ENCODE assay signal across 1 cellular context in the genomic region with DNA sequence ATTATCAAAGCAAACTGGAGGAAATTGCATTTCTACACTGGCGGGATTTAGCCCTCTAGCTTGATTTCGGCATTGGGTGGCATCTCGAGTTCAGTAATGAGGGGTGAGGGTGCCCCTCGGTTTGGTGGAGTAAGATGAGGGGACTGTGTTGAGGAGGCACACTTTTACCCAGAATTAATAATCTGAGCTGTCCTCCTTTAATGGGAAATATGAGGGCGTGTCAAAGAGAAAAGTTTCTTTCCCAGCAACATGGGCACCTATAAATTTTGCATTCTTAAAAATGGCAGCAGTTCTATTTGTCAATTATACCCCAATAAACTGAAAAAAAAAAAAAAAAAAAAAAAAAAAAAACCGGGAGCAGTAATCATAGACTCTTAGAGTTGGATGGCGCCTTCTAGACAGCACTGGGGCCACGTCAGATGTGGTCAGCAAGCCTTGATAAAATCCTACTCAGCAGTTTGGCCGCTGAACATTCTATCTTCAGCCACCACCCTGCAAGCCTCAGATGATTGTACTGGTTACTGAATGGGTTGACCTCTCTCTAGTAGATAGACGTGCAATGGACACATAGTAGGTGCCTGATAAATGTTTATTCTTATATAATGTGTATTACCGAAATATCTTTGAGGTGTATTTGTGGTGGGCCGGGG.
TF ChIP-seq lines count a peak whose summit lies in the region.

No MANE protein-coding gene starts in this region.

TF ChIP-seq in IMR-90, 13 proteins besides CTCF, POLR2A, EP300 and RAD21 (continued from another document):
- no peak for TF ChIP-seq MXI1 (IDR thresholded peaks at IDR 0.05; ENCODE audit: borderline replicate concordance, low read depth, low read length)
